In the genomic region with DNA sequence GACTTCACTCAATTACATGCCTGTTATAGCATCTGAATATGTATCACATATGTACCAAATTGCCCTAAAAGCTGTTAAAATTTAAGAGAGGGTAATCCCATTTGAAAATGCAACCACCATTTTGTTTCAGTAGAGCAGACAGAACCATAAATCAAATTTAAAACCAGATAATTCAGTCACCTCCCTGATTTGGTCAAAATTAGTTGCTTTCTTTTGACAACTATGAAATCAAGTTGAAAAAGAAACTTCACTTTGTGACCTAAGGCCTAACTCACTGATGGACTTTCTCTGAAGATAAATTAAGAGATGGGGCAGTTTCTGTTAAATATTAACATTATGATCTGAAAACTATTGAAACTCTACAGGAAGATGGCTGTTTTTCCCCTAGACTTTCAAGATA, we compare ENCODE assay signal across 1 cellular context.
TF ChIP-seq lines count a peak whose summit lies in the region.

No MANE protein-coding gene starts in this region.

TF ChIP-seq in GM12878, 131 proteins besides CTCF, POLR2A, EP300 and RAD21 (continued from another document):
- TF ChIP-seq, protein P1, sequence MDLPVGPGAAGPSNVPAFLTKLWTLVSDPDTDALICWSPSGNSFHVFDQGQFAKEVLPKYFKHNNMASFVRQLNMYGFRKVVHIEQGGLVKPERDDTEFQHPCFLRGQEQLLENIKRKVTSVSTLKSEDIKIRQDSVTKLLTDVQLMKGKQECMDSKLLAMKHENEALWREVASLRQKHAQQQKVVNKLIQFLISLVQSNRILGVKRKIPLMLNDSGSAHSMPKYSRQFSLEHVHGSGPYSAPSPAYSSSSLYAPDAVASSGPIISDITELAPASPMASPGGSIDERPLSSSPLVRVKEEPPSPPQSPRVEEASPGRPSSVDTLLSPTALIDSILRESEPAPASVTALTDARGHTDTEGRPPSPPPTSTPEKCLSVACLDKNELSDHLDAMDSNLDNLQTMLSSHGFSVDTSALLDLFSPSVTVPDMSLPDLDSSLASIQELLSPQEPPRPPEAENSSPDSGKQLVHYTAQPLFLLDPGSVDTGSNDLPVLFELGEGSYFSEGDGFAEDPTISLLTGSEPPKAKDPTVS (IDR thresholded peaks at IDR 0.05; ENCODE audit: low read depth, low read length), result no peak
- TF ChIP-seq GABPA (IDR thresholded peaks at IDR 0.05; ENCODE audit: low read depth) (no peak), NR2F1 (conservative IDR thresholded peaks at IDR 0.05) (peak; percentile 65), MYC (IDR thresholded peaks at IDR 0.05; ENCODE audit: insufficient read depth, insufficient read length, insufficient replicate concordance, low read length, severe bottlenecking) (no peak), BACH1 (IDR thresholded peaks at IDR 0.05; ENCODE audit: borderline replicate concordance) (no peak)
